In genomic region chr2:135742307-135742838, GRCh38 we compare ENCODE assay signal across 8 cellular contexts. TPM values are rescaled to one million over a fixed set of nuclear protein-coding genes. Genes with fewer than 3 reads are reported as not detected.
A peak's percentile ranks its signal among the peaks of the same experiment; 100 is the strongest.
DNase-seq lines count a peak whose midpoint lies in the region; ATAC-seq and TF ChIP-seq lines count a peak whose summit lies in the region.

No MANE protein-coding gene starts in this region.

- DNase-seq in DMS79 (lab: John Stamatoyannopoulos, UW) (peak; percentile 30), left ventricle myocardium superior (no peak), psoas muscle (no peak), OCI-M2 (lab: John Stamatoyannopoulos, UW; ENCODE audit: unreplicated experiment) (no peak)

- intact Hi-C loops in left ventricle myocardium superior (cut with micrococcal nuclease) (no loop called here), psoas muscle (cut with DNase I) (loop anchor here in 1 of 2 donors (10.0 kb wide), 2 partner anchors 208 to 588 kb away; partner anchors contain the start of genes R3HDM1 and ZRANB3)

- TF ChIP-seq CTCF in psoas muscle (IDR thresholded peaks at IDR 0.05) = no peak

- H3K27me3 ChIP-seq in psoas muscle (ENCODE audit: insufficient read depth in 3 of 3, low read length in 2 of 3) = no peaks in the 10 kb centered on the region

- H3K36me3 ChIP-seq in psoas muscle (ENCODE audit: insufficient read depth in 1 of 2, low read depth in 1 of 2) = peaks cover 2 to 3% of the 10 kb centered on the region in 2 donors

- H3K27ac ChIP-seq in adipose tissue (ENCODE audit: low read depth, low read length) (peak overlapping the region; percentile 98), psoas muscle (peak overlapping the region; percentile 100)

- peaks cover 41% of the 10 kb centered on the region for H3K4me1 ChIP-seq in psoas muscle

- peak overlapping the region; percentile 97 for H3K4me3 ChIP-seq in psoas muscle

- 0 to 1% (median 0%) methylated on average over 32 to 35 of the region's 35 CpGs for WGBS in adipose tissue, 3 donors
- WGBS in psoas muscle, 3 donors = 0 to 1% (median 1%) methylated on average over 34 to 35 of the region's 35 CpGs

- no peaks in the 10 kb centered on the region for H3K9me3 ChIP-seq in psoas muscle

- ATAC-seq in GM19455 (IDR thresholded peaks at IDR 0.05; ENCODE audit: unreplicated experiment) = peak; percentile 23
- ATAC-seq in HG03558 (IDR thresholded peaks at IDR 0.05; ENCODE audit: extremely low read depth, unreplicated experiment) = peak; percentile 1
- ATAC-seq in left ventricle myocardium superior = peak; percentile 60
- ATAC-seq in psoas muscle = peak; percentile 19 to 62 (median 38)

TF ChIP-seq in PFSK-1, 5 proteins besides CTCF, POLR2A, EP300 and RAD21:
- TF ChIP-seq SIN3A (IDR thresholded peaks at IDR 0.05; ENCODE audit: borderline replicate concordance, insufficient read depth, low read length) = 0 out of 2 replicates have a peak, but pooled peaks have one; percentile 15
- no peak for TF ChIP-seq REST (IDR thresholded peaks at IDR 0.05; ENCODE audit: insufficient read depth in 1 of 2, low read depth in 2 of 2, low read length in 2 of 2)
- 0 out of 2 replicates have a peak, but pooled peaks have one; percentile 28 for TF ChIP-seq TAF1 (IDR thresholded peaks at IDR 0.05; ENCODE audit: borderline replicate concordance, insufficient read depth, low read length)
- no peak for TF ChIP-seq FOXP2 (optimal IDR thresholded peaks at IDR 0.05; ENCODE audit: borderline replicate concordance, extremely low read depth, extremely low read length, insufficient read depth)

RNA-seq across cellular contexts. Expression of gene UBXN4, which starts 0.7 kb away (rescaled TPM):
- polyA plus RNA-seq in PFSK-1 (2012; ENCODE audit: insufficient read length, low read depth) = 80.3 TPM
- polyA plus RNA-seq in adipose tissue (10 to 100 TPM; 37.6 to 45.3 (median 38.0) TPM), psoas muscle (100 to 1,000 TPM in 1 of 3 donors, 10 to 100 TPM in 2; 37.3 to 117 (median 53.1) TPM)
- total RNA-seq in left ventricle myocardium superior (56.1 TPM), psoas muscle (100 to 1,000 TPM in 1 of 4 donors, 10 to 100 TPM in 3; 73.3 to 101 (median 96.0) TPM)

Comparison
In these comparisons a context has a peak if more than half of its experiments do, and no peak if none do; other contexts are left out.
1. ATAC-seq: peak in every context shown above with its lines; median percentile 60 in left ventricle myocardium superior; 38 in psoas muscle; 23 in GM19455; 1 in HG03558.